1 cellular context compared by ENCODE assay signal in genomic region chr12:92988622-92989130, GRCh38.
TF ChIP-seq lines count a peak whose summit lies in the region.

No MANE protein-coding gene starts in this region.

TF ChIP-seq in HepG2, 621 proteins besides CTCF, POLR2A, EP300 and RAD21 (continued from another document and continues in another):
- TF ChIP-seq ZNF609 (CRISPR knock-in tag; IDR thresholded peaks at IDR 0.05; ENCODE audit: borderline replicate concordance) (peak; percentile 54; the same call in 1 of the 2 replicates), KMT2A (CRISPR knock-in tag; IDR thresholded peaks at IDR 0.05) (no peak), ZNF605 (CRISPR knock-in tag; IDR thresholded peaks at IDR 0.05) (no peak), MEIS2 (CRISPR knock-in tag; IDR thresholded peaks at IDR 0.05) (peak; percentile 71; the same call in 1 of the 2 replicates), CREM (IDR thresholded peaks at IDR 0.05) (peak; percentile 66), CREM (CRISPR knock-in tag; IDR thresholded peaks at IDR 0.05) (no peak), CREB1 (IDR thresholded peaks at IDR 0.05) (no peak), CREB1 (CRISPR knock-in tag; IDR thresholded peaks at IDR 0.05) (peak; percentile 45; the same call in 1 of the 2 replicates), ZNF18 (CRISPR knock-in tag; IDR thresholded peaks at IDR 0.05; ENCODE audit: insufficient replicate concordance) (no peak), GATAD1 (CRISPR knock-in tag; IDR thresholded peaks at IDR 0.05) (no peak), ZNF644 (CRISPR knock-in tag; IDR thresholded peaks at IDR 0.05; ENCODE audit: low read depth) (no peak), TIGD3 (CRISPR knock-in tag; IDR thresholded peaks at IDR 0.05; ENCODE audit: borderline replicate concordance) (no peak), BRCA1 (CRISPR knock-in tag; IDR thresholded peaks at IDR 0.05) (no peak), ZNF451 (CRISPR knock-in tag; IDR thresholded peaks at IDR 0.05) (no peak), GLI4 (CRISPR knock-in tag; IDR thresholded peaks at IDR 0.05; ENCODE audit: borderline replicate concordance) (no peak), MAFF (IDR thresholded peaks at IDR 0.05; ENCODE audit: low read depth, low read length) (no peak), FOXO1 (CRISPR knock-in tag; IDR thresholded peaks at IDR 0.05) (peak; percentile 68; the same call in 1 of the 2 replicates), ZNF503 (CRISPR knock-in tag; IDR thresholded peaks at IDR 0.05) (peak; percentile 51; the same call in 1 of the 2 replicates), ZNF790 (CRISPR knock-in tag; IDR thresholded peaks at IDR 0.05; ENCODE audit: borderline replicate concordance) (no peak), NR2F2 (IDR thresholded peaks at IDR 0.05; ENCODE audit: borderline replicate concordance, low read depth) (peak; percentile 81; the same call in 1 of the 2 replicates), THRA (CRISPR knock-in tag; IDR thresholded peaks at IDR 0.05; ENCODE audit: borderline replicate concordance) (peak; percentile 17; the same call in 1 of the 2 replicates), PPARG (CRISPR knock-in tag; conservative IDR thresholded peaks at IDR 0.05) (0 out of 2 replicates have a peak, but pooled peaks have one; percentile 34), HOXA7 (CRISPR knock-in tag; IDR thresholded peaks at IDR 0.05) (no peak), ZBTB34 (CRISPR knock-in tag; IDR thresholded peaks at IDR 0.05) (peak; percentile 30; the same call in 1 of the 2 replicates), NR2C2 (CRISPR knock-in tag; IDR thresholded peaks at IDR 0.05; ENCODE audit: borderline replicate concordance) (no peak; the same call in 1 of the 2 replicates), KDM5B (CRISPR knock-in tag; IDR thresholded peaks at IDR 0.05; ENCODE audit: borderline replicate concordance) (no peak), ZNF839 (CRISPR knock-in tag; IDR thresholded peaks at IDR 0.05; ENCODE audit: borderline replicate concordance) (no peak), AGO1 (IDR thresholded peaks at IDR 0.05; ENCODE audit: low read depth, low read length, poor library complexity, severe bottlenecking) (no peak), ERF (CRISPR knock-in tag; IDR thresholded peaks at IDR 0.05) (no peak), ZNF558 (CRISPR knock-in tag; IDR thresholded peaks at IDR 0.05; ENCODE audit: borderline replicate concordance) (no peak), IRF2 (CRISPR knock-in tag; IDR thresholded peaks at IDR 0.05) (peak; percentile 18; the same call in 1 of the 2 replicates), FIP1L1 (IDR thresholded peaks at IDR 0.05; ENCODE audit: borderline replicate concordance, insufficient read depth, low read depth, low read length) (no peak), CEBPG (CRISPR knock-in tag; IDR thresholded peaks at IDR 0.05) (peak; percentile 54; the same call in 1 of the 2 replicates), ZHX2 (IDR thresholded peaks at IDR 0.05; ENCODE audit: low read depth) (no peak), ZHX2 (CRISPR knock-in tag; IDR thresholded peaks at IDR 0.05; ENCODE audit: borderline replicate concordance) (no peak), HNRNPK (IDR thresholded peaks at IDR 0.05; ENCODE audit: low read depth, low read length, poor library complexity, severe bottlenecking) (no peak), SOX5 (CRISPR knock-in tag; IDR thresholded peaks at IDR 0.05; ENCODE audit: borderline replicate concordance) (peak; percentile 74; the same call in 1 of the 2 replicates), MTA1 (CRISPR knock-in tag; IDR thresholded peaks at IDR 0.05; ENCODE audit: borderline replicate concordance) (no peak), HNF4A (CRISPR knock-in tag; IDR thresholded peaks at IDR 0.05) (peak; percentile 67), NFIC (IDR thresholded peaks at IDR 0.05; ENCODE audit: low read length) (peak; percentile 84), ZNF557 (CRISPR knock-in tag; IDR thresholded peaks at IDR 0.05) (no peak), ISX (CRISPR knock-in tag; conservative IDR thresholded peaks at IDR 0.05) (no peak), TCF7 (IDR thresholded peaks at IDR 0.05; ENCODE audit: low read depth) (peak; percentile 65; the same call in 1 of the 2 replicates), ATF3 (CRISPR knock-in tag; IDR thresholded peaks at IDR 0.05) (no peak), HHEX (CRISPR knock-in tag; IDR thresholded peaks at IDR 0.05) (peak; percentile 52; the same call in 1 of the 2 replicates), TMF1 (CRISPR knock-in tag; IDR thresholded peaks at IDR 0.05; ENCODE audit: low read depth) (no peak)
